Comparison of ENCODE assay signal across 18 cellular contexts in the genomic region with DNA sequence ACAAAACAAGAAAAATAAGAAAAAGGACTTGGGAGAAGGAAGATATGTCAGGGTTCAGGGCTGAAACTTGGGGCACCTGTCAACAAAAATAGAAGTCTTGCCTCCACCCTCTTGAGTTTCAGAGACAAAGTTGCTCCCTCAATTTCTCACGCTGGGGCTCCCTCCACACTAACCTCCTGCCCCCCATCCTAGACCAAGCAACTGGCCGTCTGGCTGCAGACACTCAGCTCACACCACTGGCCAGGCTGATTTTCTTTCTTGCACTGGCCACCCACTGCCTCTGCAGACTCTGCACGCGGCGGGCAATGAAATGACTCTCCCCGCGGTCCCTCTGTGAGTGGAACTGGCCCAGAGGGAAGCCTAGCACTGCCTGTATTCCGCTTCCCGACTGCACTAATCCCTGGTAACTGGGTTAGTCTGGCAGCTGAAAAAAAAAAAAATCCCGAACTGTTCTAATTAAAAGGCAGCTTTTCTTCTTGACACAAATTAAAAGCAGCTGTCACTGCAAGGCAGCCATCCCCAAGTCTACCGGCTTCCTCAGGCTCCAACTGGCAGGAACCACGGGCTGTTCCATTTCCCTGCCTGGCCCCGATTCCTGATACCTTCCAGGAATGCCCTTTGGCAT.
DNase-seq lines count a peak whose midpoint lies in the region; TF ChIP-seq lines count a peak whose summit lies in the region.
"Had no signal": no experiment of that assay in that cellular context is flagged by ENCODE, and none has a peak within 500 bp of the region (broad histone marks: within the 10 kb centered on the region; RNA-seq: fewer than 3 reads in every experiment).

No MANE protein-coding gene starts in this region.

- no peaks in the 10 kb centered on the region for H3K9me3 ChIP-seq in tibial nerve
- H3K9me3 ChIP-seq: Peyer's patch, thyroid gland had no signal

- TF ChIP-seq CTCF in endothelial cell (IDR thresholded peaks at IDR 0.05; ENCODE audit: unreplicated experiment) (no peak), tibial nerve (IDR thresholded peaks at IDR 0.05) (no peak)

- WGBS in tibial nerve, 2 donors = 76 to 85% methylated on average over 13 of the region's 13 CpGs

- peaks cover 14% of the 10 kb centered on the region for H3K36me3 Mint-ChIP-seq in endothelial cell (ENCODE audit: low read depth, unreplicated experiment)

- no peak for TF ChIP-seq EP300 in tibial nerve (IDR thresholded peaks at IDR 0.05)

- no peaks in the 10 kb centered on the region for H3K9me3 Mint-ChIP-seq in endothelial cell (ENCODE audit: unreplicated experiment)
- H3K9me3 Mint-ChIP-seq: CD4-positive, alpha-beta T cell had no signal

- H3K36me3 ChIP-seq in tibial nerve = peaks cover 0 to 99% (median 7%) of the 10 kb centered on the region in 3 donors

- no peak overlapping the region for H3K4me3 ChIP-seq in tibial nerve
- H3K4me3 ChIP-seq: Peyer's patch, thyroid gland had no signal

- H3K27ac Mint-ChIP-seq in endothelial cell (ENCODE audit: unreplicated experiment) = no peak overlapping the region
- H3K27ac Mint-ChIP-seq: CD4-positive, alpha-beta T cell had no signal

- H3K4me1 ChIP-seq in tibial nerve = no peaks in the 10 kb centered on the region
- H3K4me1 ChIP-seq: foreskin keratinocyte, Peyer's patch had no signal

- H3K27me3 ChIP-seq in tibial nerve = no peaks in the 10 kb centered on the region
- H3K27me3 ChIP-seq: foreskin keratinocyte, Peyer's patch, thyroid gland had no signal

- no peak for TF ChIP-seq POLR2A in tibial nerve (IDR thresholded peaks at IDR 0.05)

- no peak overlapping the region for H3K4me3 Mint-ChIP-seq in endothelial cell (ENCODE audit: unreplicated experiment)
- H3K4me3 Mint-ChIP-seq: CD4-positive, alpha-beta T cell had no signal

- no peaks in the 10 kb centered on the region for H3K4me1 Mint-ChIP-seq in endothelial cell (ENCODE audit: unreplicated experiment)

- H3K27me3 Mint-ChIP-seq in endothelial cell (ENCODE audit: unreplicated experiment) = peaks cover 3% of the 10 kb centered on the region
- H3K27me3 Mint-ChIP-seq: CD4-positive, alpha-beta T cell had no signal

- peak overlapping the region; percentile 49 for H3K27ac ChIP-seq in substantia nigra (ENCODE audit: low read depth, low read length, poor library complexity, severe bottlenecking)
- no peak overlapping the region for H3K27ac ChIP-seq in tibial nerve
- H3K27ac ChIP-seq: 22Rv1, foreskin keratinocyte, Peyer's patch, thyroid gland had no signal

- peak; percentile 65 for DNase-seq in DMS 273 (lab: John Stamatoyannopoulos, UW; ENCODE audit: unreplicated experiment)
- DNase-seq in DMS 273 treated with DMSO at 0.1 percent for 48 hours (lab: John Stamatoyannopoulos, UW) = no peak
- peak; percentile 16 for DNase-seq in RPMI7951 (ENCODE audit: low read depth)
- peak; percentile 69 for DNase-seq in fibroblast of gingiva (ENCODE audit: low read depth)
- DNase-seq in substantia nigra (lab: John Stamatoyannopoulos, UW) = peak in 9 of 49 donors; percentile 8 to 42 (median 19)
- no peak for DNase-seq in NCI-H526 (lab: John Stamatoyannopoulos, UW)
- DNase-seq in endothelial cell (ENCODE audit: low spot score) = no peak
- no peak for DNase-seq in tibial nerve (ENCODE audit: low spot score in 2 of 2)
- DNase-seq: CD4-positive, alpha-beta T cell; cerebellar nuclear complex; foreskin keratinocyte; HCEC 1CT; KBM-7; kidney; mesendoderm; Peyer's patch; thyroid gland had no signal

Comparison
In these comparisons a context has a peak if more than half of its experiments do, and no peak if none do; other contexts are left out.
1. DNase-seq: peak in DMS 273 (single experiment), RPMI7951 (single experiment) and fibroblast of gingiva (single experiment); none in DMS 273 treated with DMSO at 0.1 percent for 48 hours (single experiment), NCI-H526 (0 of 2), endothelial cell (single experiment) and tibial nerve (0 of 2).